ENCODE assay signal across 1 cellular context in the genomic region with DNA sequence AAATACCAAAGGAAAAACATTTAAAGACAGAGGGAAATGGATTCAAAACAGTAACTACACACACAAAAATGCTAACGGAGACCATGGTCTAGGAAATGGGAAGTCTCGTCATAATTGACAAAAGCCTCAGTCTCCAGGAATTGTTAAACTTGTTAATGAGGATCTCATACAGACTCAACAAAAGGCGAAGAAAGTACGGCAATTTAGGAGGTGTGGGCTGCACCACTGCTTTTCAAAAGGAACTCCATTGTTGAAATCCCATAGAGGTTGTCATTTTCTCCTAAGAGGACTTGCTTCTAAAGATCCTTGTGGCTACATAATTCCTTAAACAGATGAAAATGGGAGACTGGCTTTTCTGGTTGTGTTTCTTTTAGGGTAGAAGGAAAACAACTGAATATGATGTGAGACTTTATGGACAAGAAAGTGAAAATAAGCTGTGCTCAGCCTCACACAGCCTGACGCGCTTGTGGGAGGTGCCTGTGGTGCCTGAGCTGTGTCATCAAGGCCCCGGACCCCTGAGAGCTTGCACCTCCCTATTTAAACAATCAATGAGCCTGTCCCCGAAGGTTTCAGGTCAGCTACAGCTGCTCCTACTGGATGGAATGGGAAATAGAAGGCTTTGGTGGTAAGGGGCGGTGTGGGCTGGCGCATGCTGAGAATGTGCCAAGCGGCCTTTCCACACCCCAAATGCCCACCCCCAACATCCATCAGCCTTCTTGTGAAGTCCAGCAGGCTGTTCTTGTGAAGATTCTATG.
TF ChIP-seq lines count a peak whose summit lies in the region.

No MANE protein-coding gene starts in this region.

TF ChIP-seq in HEK293T, 16 proteins besides CTCF, POLR2A, EP300 and RAD21 (continued from another document):
- TF ChIP-seq FOXA1 (IDR thresholded peaks at IDR 0.05) (no peak), SP1 (IDR thresholded peaks at IDR 0.05) (no peak)
TF ChIP-seq in HEK293T: peak in this region for 0.
